ENCODE assay signal across 18 cellular contexts in the genomic region with DNA sequence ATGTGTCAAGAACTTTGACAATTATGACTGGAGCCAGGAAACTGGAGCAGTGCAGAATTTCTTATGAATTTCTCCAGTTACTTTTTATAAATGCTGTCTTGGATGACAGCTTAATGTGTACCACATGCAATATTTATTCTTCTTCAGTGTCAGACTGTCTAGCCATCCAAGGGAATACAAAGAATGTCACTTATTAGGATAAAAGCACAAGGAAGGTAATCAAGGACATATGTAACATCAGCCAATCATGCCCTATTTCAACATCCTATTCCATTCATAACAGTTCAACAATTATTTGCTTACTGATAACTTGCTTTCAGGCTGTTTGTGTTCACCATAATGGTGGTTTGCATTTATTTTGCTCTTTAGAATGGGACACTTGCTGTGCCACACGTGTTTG.
DNase-seq lines count a peak whose midpoint lies in the region; ATAC-seq, FAIRE-seq and TF ChIP-seq lines count a peak whose summit lies in the region.
"Had no signal": no experiment of that assay in that cellular context is flagged by ENCODE, and none has a peak within 500 bp of the region (broad histone marks: within the 10 kb centered on the region; RNA-seq: fewer than 3 reads in every experiment).

No MANE protein-coding gene starts in this region.

- 58% methylated on average over 1 of the region's 1 CpG for WGBS in HepG2 (ENCODE audit: low lambda C conversion rate)
- WGBS in right lobe of liver (ENCODE audit: insufficient coverage, low coverage, low lambda C conversion rate, missing lambda C conversion rate), result 82% methylated on average over 1 of the region's 1 CpG
- 91 to 92% methylated on average over 1 of the region's 1 CpG for WGBS in aorta, 2 donors
- 83 to 96% methylated on average over 1 of the region's 1 CpG for WGBS in transverse colon (ENCODE audit: low coverage in 1 of 2), 2 donors

- H3K79me2 ChIP-seq in HepG2 (ENCODE audit: insufficient read depth, low read length) (no peaks in the 10 kb centered on the region), neural cell (replicated peaks; ENCODE audit: insufficient read depth, low read length) (no peaks in the 10 kb centered on the region)

- no peak for TF ChIP-seq CTCF in HepG2 (CRISPR knock-in tag; IDR thresholded peaks at IDR 0.05)
- TF ChIP-seq CTCF in right lobe of liver (IDR thresholded peaks at IDR 0.05), result no peak
- TF ChIP-seq CTCF in WTC11 (IDR thresholded peaks at IDR 0.05), result no peak
- no peak for TF ChIP-seq CTCF in neural cell (IDR thresholded peaks at IDR 0.05; ENCODE audit: poor library complexity, severe bottlenecking)
- no peak for TF ChIP-seq CTCF in transverse colon (IDR thresholded peaks at IDR 0.05)

- no peaks in the 10 kb centered on the region for H3K9me3 ChIP-seq in HepG2 (ENCODE audit: low read length)
- no peaks in the 10 kb centered on the region for H3K9me3 ChIP-seq in right lobe of liver
- H3K9me3 ChIP-seq in neural cell (ENCODE audit: low read length), result no peaks in the 10 kb centered on the region
- H3K9me3 ChIP-seq in aorta (ENCODE audit: control insufficient read depth, low read length), result no peaks in the 10 kb centered on the region
- H3K9me3 ChIP-seq in transverse colon, result no peaks in the 10 kb centered on the region

- TF ChIP-seq EP300 in HepG2 (IDR thresholded peaks at IDR 0.05; ENCODE audit: low read depth in 2 of 2, low read length in 2 of 2) (no peak), HepG2 (CRISPR knock-in tag; IDR thresholded peaks at IDR 0.05; ENCODE audit: borderline replicate concordance) (no peak), neural cell (conservative IDR thresholded peaks at IDR 0.05; ENCODE audit: poor library complexity, severe bottlenecking) (peak; percentile 100), transverse colon (IDR thresholded peaks at IDR 0.05; ENCODE audit: low read depth) (no peak)

- H3K27ac ChIP-seq in HepG2 (ENCODE audit: extremely low read length, insufficient read depth, low read length) (no peak overlapping the region), right lobe of liver (no peak overlapping the region), neural cell (ENCODE audit: low read length) (peak overlapping the region; percentile 7), aorta (ENCODE audit: low read depth in 1 of 2, low read length in 2 of 2) (no peak overlapping the region), transverse colon (no peak overlapping the region)
- H3K27ac ChIP-seq: GM23248, HL-60 had no signal

- in situ Hi-C loops in HepG2 (cut with HindIII; ENCODE audit: extremely low pct_ligation_motif_present, low pct_unique_long_range_greater_than_20kb) (no loop called here), transverse colon (cut with MboI; ENCODE audit: low pct_ligation_motif_present in 1 of 4, low pct_unique_long_range_greater_than_20kb in 1 of 4, low sequenced_read_pairs in 3 of 4) (no loop called here)

- no peaks in the 10 kb centered on the region for H4K20me1 ChIP-seq in HepG2 (ENCODE audit: insufficient read depth, low read length)
- no peaks in the 10 kb centered on the region for H4K20me1 ChIP-seq in neural cell (ENCODE audit: insufficient read depth)

- TF ChIP-seq POLR2A in HepG2 (IDR thresholded peaks at IDR 0.05; ENCODE audit: insufficient read depth in 1 of 2, low read depth in 2 of 2, low read length in 2 of 2) (no peak), right lobe of liver (IDR thresholded peaks at IDR 0.05) (no peak), transverse colon (IDR thresholded peaks at IDR 0.05) (no peak)

- intact Hi-C loops in HepG2 (cut with micrococcal nuclease; ENCODE audit: unreplicated experiment), result no loop called here
- intact Hi-C loops in right lobe of liver (cut with DNase I), result no loop called here
- intact Hi-C loops in aorta (cut with DNase I), result no loop called here
- intact Hi-C loops in transverse colon (cut with DNase I; ENCODE audit: low total_unique reads), result no loop called here

- H3K4me1 ChIP-seq in HepG2 (ENCODE audit: insufficient read depth, low read length) (peaks cover 8% of the 10 kb centered on the region), right lobe of liver (no peaks in the 10 kb centered on the region), aorta (ENCODE audit: control insufficient read depth in 1 of 2, insufficient read depth in 2 of 2, low read length in 2 of 2) (no peaks in the 10 kb centered on the region), transverse colon (no peaks in the 10 kb centered on the region)

- POLR2A ChIA-PET in HepG2 (lab: Yijun Ruan, JAX) (no interaction called here), WTC11 (lab: Charles Lee) (no interaction called here)

- peak; percentile 41; the same call in 1 of the 3 replicates for ATAC-seq in HepG2
- no peak for ATAC-seq in right lobe of liver
- ATAC-seq in WTC11, result no peak
- ATAC-seq in aorta (ENCODE audit: low FRiP score), result no peak
- ATAC-seq: K562 had no signal

- TF ChIP-seq RAD21 in HepG2 (CRISPR knock-in tag; IDR thresholded peaks at IDR 0.05) (no peak), neural cell (conservative IDR thresholded peaks at IDR 0.05) (no peak)

- no peaks in the 10 kb centered on the region for H3K9me2 ChIP-seq in neural cell (ENCODE audit: insufficient read depth, low read length)

- no peaks in the 10 kb centered on the region for H3K36me3 Mint-ChIP-seq in WTC11

- DNase-seq in HepG2 (ENCODE audit: low spot score) (peak; percentile 70), right lobe of liver (no peak), WTC11 (ENCODE audit: low spot score) (no peak), SKM-1 treated with dmso at 0.1 percent for 144 hours (lab: John Stamatoyannopoulos, UW; ENCODE audit: unreplicated experiment) (no peak), aorta (no peak), transverse colon (no peak)
- DNase-seq: 8988T; C1 segment of cervical spinal cord; Calu3; CD4-positive, alpha-beta T cell; DMS 273 treated with DMSO at 0.1 percent for 48 hours; GM23248; H9 had no signal

- BruUV-seq in HepG2 (replicated peaks; lab: Mats Ljungman, UMichigan), result no TSS peak

- H3K4me2 ChIP-seq in HepG2 (ENCODE audit: low read depth, low read length) (no peak overlapping the region), neural cell (ENCODE audit: low read length) (no peak overlapping the region)

- H3K4me1 Mint-ChIP-seq in WTC11, result peaks cover 18% of the 10 kb centered on the region
- H3K4me1 Mint-ChIP-seq: B cell had no signal

- FAIRE-seq in HepG2 (lab: Jason Lieb, UNC), result no peak
- FAIRE-seq: GM18507, K562 had no signal

- no peaks in the 10 kb centered on the region for H3F3A ChIP-seq in neural cell (ENCODE audit: insufficient read depth, low read length, poor library complexity, severe bottlenecking)

- H3K27ac Mint-ChIP-seq in WTC11, result no peak overlapping the region
- H3K27ac Mint-ChIP-seq: B cell; CD4-positive, alpha-beta T cell had no signal

- no peak overlapping the region for H3K4me3 Mint-ChIP-seq in WTC11
- H3K4me3 Mint-ChIP-seq: B cell; CD4-positive, alpha-beta T cell; H9 had no signal

- H3K9me3 Mint-ChIP-seq in WTC11, result no peaks in the 10 kb centered on the region
- H3K9me3 Mint-ChIP-seq: CD4-positive, alpha-beta T cell; H9 had no signal

- H3K9ac ChIP-seq in HepG2 (ENCODE audit: insufficient read depth, low read depth, low read length) (no peak overlapping the region), neural cell (ENCODE audit: low read length) (no peak overlapping the region)
- H3K9ac ChIP-seq: GM23248 had no signal

- no peaks in the 10 kb centered on the region for H3K27me3 Mint-ChIP-seq in WTC11 (ENCODE audit: low read depth)
- H3K27me3 Mint-ChIP-seq: B cell; CD4-positive, alpha-beta T cell had no signal

- H3K36me3 ChIP-seq in HepG2 (replicated peaks in 1 of 2; ENCODE audit: control insufficient read depth in 1 of 2, insufficient read depth in 2 of 2, low read length in 2 of 2) (no peaks in the 10 kb centered on the region; a peak in 1 of 5 replicates), right lobe of liver (no peaks in the 10 kb centered on the region), neural cell (ENCODE audit: insufficient read depth, low read length) (no peaks in the 10 kb centered on the region), aorta (ENCODE audit: control insufficient read depth in 1 of 2, insufficient read depth in 2 of 2, low read length in 1 of 2) (no peaks in the 10 kb centered on the region), transverse colon (no peaks in the 10 kb centered on the region)

- H3K4me3 ChIP-seq in HepG2 (replicated peaks in 1 of 3; ENCODE audit: insufficient read depth in 1 of 3, low read depth in 2 of 3, low read length in 3 of 3) (no peak overlapping the region), right lobe of liver (no peak overlapping the region), neural cell (ENCODE audit: low read length) (no peak overlapping the region), aorta (ENCODE audit: low read length in 2 of 2) (no peak overlapping the region), transverse colon (no peak overlapping the region)
- H3K4me3 ChIP-seq: GM23248, K562 had no signal

- H3K27me3 ChIP-seq in HepG2 (ENCODE audit: control insufficient read depth in 1 of 2, insufficient read depth in 2 of 2, low read length in 2 of 2) (no peaks in the 10 kb centered on the region), right lobe of liver (no peaks in the 10 kb centered on the region), neural cell (ENCODE audit: insufficient read depth, low read depth, low read length) (no peaks in the 10 kb centered on the region), aorta (ENCODE audit: control insufficient read depth in 1 of 2, insufficient read depth in 2 of 2, low read length in 1 of 2) (no peaks in the 10 kb centered on the region), transverse colon (no peaks in the 10 kb centered on the region)

- H2AFZ ChIP-seq in HepG2 (ENCODE audit: low read length) (no peak overlapping the region), neural cell (ENCODE audit: low read depth, low read length) (no peak overlapping the region)
- H2AFZ ChIP-seq: GM23248 had no signal

- CTCF ChIA-PET in HepG2 (lab: Yijun Ruan, JAX; ENCODE audit: low intra/inter-chr PET ratio, low total read pairs), result no interaction called here
- CTCF ChIA-PET in WTC11 (lab: Charles Lee), result no interaction called here

TF ChIP-seq in HepG2, 621 proteins besides CTCF, POLR2A, EP300 and RAD21 (continues in another document):
- TF ChIP-seq HDAC2 (CRISPR knock-in tag; IDR thresholded peaks at IDR 0.05), result 0 out of 2 replicates have a peak, but pooled peaks have one; percentile 23

TF ChIP-seq in WTC11, 78 proteins besides CTCF, POLR2A, EP300 and RAD21:
- TF ChIP-seq GABPB1 (CRISPR knock-in tag; IDR thresholded peaks at IDR 0.05) (peak; percentile 59), TEAD1 (CRISPR knock-in tag; IDR thresholded peaks at IDR 0.05) (no peak)

TF ChIP-seq in neural cell, 6 proteins besides CTCF, POLR2A, EP300 and RAD21 (continues in another document):
- TF ChIP-seq SMC3 (conservative IDR thresholded peaks at IDR 0.05; ENCODE audit: poor library complexity), result no peak
